17 cellular contexts compared by ENCODE assay signal in the genomic region with DNA sequence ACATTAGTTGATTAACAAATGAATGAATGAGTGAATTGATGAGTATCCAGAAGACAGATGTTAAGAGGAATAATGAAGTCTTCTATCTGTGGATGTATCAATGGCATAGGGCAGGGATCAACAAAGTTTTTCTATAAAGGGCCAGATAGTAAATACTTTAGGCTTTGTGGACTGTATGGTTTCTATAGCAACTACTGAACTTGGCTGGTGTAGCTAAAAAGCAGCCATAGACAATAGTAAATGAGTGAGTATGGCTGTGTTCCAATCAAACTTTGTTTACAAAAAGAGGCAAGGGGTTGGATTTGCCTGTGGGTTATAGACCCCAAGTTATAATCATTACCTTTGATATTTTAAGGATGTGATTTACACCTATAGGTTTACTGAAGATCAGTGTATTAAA.
DNase-seq lines count a peak whose midpoint lies in the region; ATAC-seq and TF ChIP-seq lines count a peak whose summit lies in the region.
"Had no signal": no experiment of that assay in that cellular context is flagged by ENCODE, and none has a peak within 500 bp of the region (broad histone marks: within the 10 kb centered on the region; RNA-seq: fewer than 3 reads in every experiment).

No MANE protein-coding gene starts in this region.

- no peak for TF ChIP-seq CTCF in fibroblast of pulmonary artery (IDR thresholded peaks at IDR 0.05; ENCODE audit: low read length, missing control alignments)

- no peak overlapping the region for H3K4me3 ChIP-seq in fibroblast of pulmonary artery (replicated peaks; ENCODE audit: low read depth, low read length)
- H3K4me3 ChIP-seq: SJCRH30 had no signal

- DNase-seq in DMS153 (lab: John Stamatoyannopoulos, UW) (peak; percentile 46), DMS153 treated with DMSO at 0.1 percent for 48 hours (lab: John Stamatoyannopoulos, UW; ENCODE audit: unreplicated experiment) (no peak), NCI-H1105 treated with DMSO at 0.1 percent for 48 hours (lab: John Stamatoyannopoulos, UW) (peak; percentile 71), NCI-H748 treated with DMSO at 0.1 percent for 48 hours (lab: John Stamatoyannopoulos, UW) (peak; percentile 86), fibroblast of pulmonary artery (ENCODE audit: low read depth) (peak; percentile 14), NCI-H1417 treated with DMSO at 0.1 percent for 48 hours (lab: John Stamatoyannopoulos, UW) (no peak), OCI-M1 (lab: John Stamatoyannopoulos, UW) (no peak)
- DNase-seq: CD4-positive, alpha-beta memory T cell; EL; H9; NCI-H146; NCI-H2171; NCI-H510A; NK-92 treated with Interleukin-12 subunit alpha and Interleukin-12 subunit beta, amount 100 ng/mL, for 24 hours; SJCRH30; T-helper 2 cell had no signal

- ATAC-seq in HG02973 (IDR thresholded peaks at IDR 0.05; ENCODE audit: unreplicated experiment), result no peak

Comparison
In these comparisons a context has a peak if more than half of its experiments do, and no peak if none do; other contexts are left out.
1. DNase-seq: peak in DMS153 (single experiment), NCI-H1105 treated with DMSO at 0.1 percent for 48 hours (single experiment), NCI-H748 treated with DMSO at 0.1 percent for 48 hours (single experiment) and fibroblast of pulmonary artery (single experiment); none in DMS153 treated with DMSO at 0.1 percent for 48 hours (single experiment), NCI-H1417 treated with DMSO at 0.1 percent for 48 hours (single experiment) and OCI-M1 (single experiment).